In the genomic region with DNA sequence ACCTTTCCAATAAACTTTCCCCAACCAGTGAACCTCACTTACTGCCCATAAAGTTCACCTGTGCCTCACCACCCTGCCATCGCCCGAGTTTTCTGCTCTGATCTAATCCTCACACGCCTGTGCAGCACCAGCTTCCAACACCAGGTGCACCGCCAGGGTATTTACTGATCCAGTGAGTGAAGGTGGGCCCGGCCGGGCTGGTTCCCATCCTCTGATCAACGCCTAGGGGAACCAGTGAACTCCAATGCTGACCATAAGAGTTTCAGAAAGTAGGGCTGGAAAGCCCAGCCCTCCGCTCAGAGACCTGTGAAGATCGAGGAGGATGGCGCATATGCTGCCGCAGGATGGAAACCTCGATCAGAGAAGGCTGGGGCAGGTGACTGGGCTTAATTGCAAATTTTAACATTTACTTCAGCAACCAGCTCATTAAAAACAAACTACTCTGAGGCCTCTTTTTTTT, we compare ENCODE assay signal across 8 cellular contexts. TPM values are rescaled to one million over a fixed set of nuclear protein-coding genes. Genes with fewer than 3 reads are reported as not detected.
DNase-seq lines count a peak whose midpoint lies in the region; ATAC-seq and TF ChIP-seq lines count a peak whose summit lies in the region.

No MANE protein-coding gene starts in this region.

- peak overlapping the region; percentile 91 for H3K4me3 Mint-ChIP-seq in T-helper 17 cell

- intact Hi-C loops in body of pancreas (cut with DNase I) = no loop called here

- H3K36me3 Mint-ChIP-seq in T-helper 17 cell (ENCODE audit: low read depth) = no peaks in the 10 kb centered on the region

- H3K79me2 ChIP-seq in DND-41 (ENCODE audit: insufficient read depth, low read length) = peaks cover 34% of the 10 kb centered on the region

- peak overlapping the region; percentile 82 to 97 for H3K4me3 ChIP-seq in DND-41 (ENCODE audit: low read depth in 1 of 2, low read length in 2 of 2)
- H3K4me3 ChIP-seq in body of pancreas = peak overlapping the region; percentile 29 to 64

- H3K4me1 ChIP-seq in DND-41 (ENCODE audit: insufficient read depth, low read length) (peaks cover 42% of the 10 kb centered on the region), body of pancreas (peaks cover 30% of the 10 kb centered on the region)

- H2AFZ ChIP-seq in DND-41 (ENCODE audit: low read depth, low read length) = peak overlapping the region; percentile 74

- WGBS in body of pancreas, 2 donors = 1 to 2% methylated on average over 12 of the region's 12 CpGs

- H3K4me2 ChIP-seq in DND-41 (ENCODE audit: insufficient read depth, low read length) = peak overlapping the region; percentile 99

- peak overlapping the region; percentile 93 for H3K27ac Mint-ChIP-seq in T-helper 17 cell

- H3K9me3 ChIP-seq in DND-41 (ENCODE audit: insufficient read depth, low read length, severe bottlenecking) = no peaks in the 10 kb centered on the region
- H3K9me3 ChIP-seq in T-helper 17 cell (ENCODE audit: control insufficient read depth, low read length, poor library complexity, severe bottlenecking) = no peaks in the 10 kb centered on the region
- H3K9me3 ChIP-seq in body of pancreas = no peaks in the 10 kb centered on the region

- DNase-seq in DND-41 (peak; percentile 68), LoVo (ENCODE audit: low spot score) (peak; percentile 82), T-helper 17 cell (peak; percentile 41 to 49 (median 46)), body of pancreas (peak; percentile 62 to 79 (median 72)), putamen (ENCODE audit: low spot score) (no peak)
- peak; percentile 41 to 67 (median 64) for DNase-seq in stimulated activated CD4-positive, alpha-beta T cell treated with anti-CD3 and anti-CD28 coated beads, TNF-alpha, amount 100 ng/mL, for 24 hours (ENCODE audit: low read depth in 3 of 3)

- no peak for TF ChIP-seq POLR2A in body of pancreas (IDR thresholded peaks at IDR 0.05)

- H3K27ac ChIP-seq in DND-41 (ENCODE audit: low read length) (peak overlapping the region; percentile 93), body of pancreas (peak overlapping the region; percentile 89 to 97 (median 92)), layer of hippocampus (ENCODE audit: low read depth, low read length) (peak overlapping the region; percentile 88)

- no peaks in the 10 kb centered on the region for H3K27me3 Mint-ChIP-seq in T-helper 17 cell

- H3K36me3 ChIP-seq in DND-41 (ENCODE audit: insufficient read depth, low read length) (peaks cover 20% of the 10 kb centered on the region), body of pancreas (replicated peaks in 1 of 2; ENCODE audit: insufficient read depth in 1 of 2, low read depth in 2 of 2) (no peaks in the 10 kb centered on the region)

- peak; percentile 59 for ATAC-seq in DND-41 (ENCODE audit: insufficient read depth, low read depth)
- ATAC-seq in GM21529 (IDR thresholded peaks at IDR 0.05; ENCODE audit: unreplicated experiment) = peak; percentile 47
- peak; percentile 75 for ATAC-seq in T-helper 17 cell
- peak; percentile 64 for ATAC-seq in body of pancreas

- H3K4me1 Mint-ChIP-seq in T-helper 17 cell = peaks cover 27% of the 10 kb centered on the region

- H3K9ac ChIP-seq in DND-41 (ENCODE audit: low read depth, low read length) = peak overlapping the region; percentile 89

- peak; percentile 59 for TF ChIP-seq CTCF in DND-41 (IDR thresholded peaks at IDR 0.05; ENCODE audit: borderline replicate concordance, extremely low read depth, low read length, poor library complexity, severe bottlenecking)
- TF ChIP-seq CTCF in body of pancreas (IDR thresholded peaks at IDR 0.05) = peak in 6 of 7 experiments; percentile 33 to 77 (median 56)

- H3K27me3 ChIP-seq in DND-41 (ENCODE audit: insufficient read depth, low read length, poor library complexity) (no peaks in the 10 kb centered on the region), body of pancreas (no peaks in the 10 kb centered on the region), layer of hippocampus (ENCODE audit: control insufficient read depth, insufficient read depth, low read length) (no peaks in the 10 kb centered on the region)

- H4K20me1 ChIP-seq in DND-41 (ENCODE audit: insufficient read depth, low read length) = no peaks in the 10 kb centered on the region

RNA-seq across cellular contexts. Expression of a gene that starts 0.7 kb away (rescaled TPM):
- total RNA-seq in T-helper 17 cell = 1 to 10 TPM; 5.4 to 9.0 TPM
- 10 to 100 TPM in 1 of 2 donors, 1 to 10 TPM in 1; 7.5 to 24.1 TPM for total RNA-seq in body of pancreas

RNA-seq across cellular contexts. Expression of a gene that starts 6.5 kb away (rescaled TPM):
- total RNA-seq in T-helper 17 cell = 100 to 1,000 TPM; 741 to 784 TPM
- total RNA-seq in body of pancreas = 1,000 to 10,000 TPM in 1 of 2 donors, 100 to 1,000 TPM in 1; 838 to 1,110 TPM

RNA-seq across cellular contexts. Expression of a gene that starts 23.6 kb away (rescaled TPM):
- total RNA-seq in T-helper 17 cell = 100 to 1,000 TPM; 178 to 211 TPM
- total RNA-seq in body of pancreas = 100 to 1,000 TPM in 1 of 2 donors, 10 to 100 TPM in 1; 43.3 to 182 TPM

RNA-seq across cellular contexts. Expression of a gene that starts 33.6 kb away (rescaled TPM):
- 1 to 10 TPM; 6.8 to 8.7 TPM for total RNA-seq in T-helper 17 cell
- total RNA-seq in body of pancreas = 10 to 100 TPM in 1 of 2 donors, under 1 TPM in 1; 0.99 to 11.2 TPM

RNA-seq across cellular contexts. Expression of a gene that starts 35.3 kb away (rescaled TPM):
- total RNA-seq in T-helper 17 cell (1,000 to 10,000 TPM; 5,484 to 5,668 TPM), body of pancreas (1,000 to 10,000 TPM; 1,174 to 2,214 TPM)
